In genomic region chr17:32801193-32801592, GRCh38 we compare ENCODE assay signal across 15 cellular contexts.
DNase-seq lines count a peak whose midpoint lies in the region; TF ChIP-seq lines count a peak whose summit lies in the region.
"Had no signal": no experiment of that assay in that cellular context is flagged by ENCODE, and none has a peak within 500 bp of the region (broad histone marks: within the 10 kb centered on the region; RNA-seq: fewer than 3 reads in every experiment).

No MANE protein-coding gene starts in this region.

- no peak overlapping the region for H3K4me2 ChIP-seq in MM.1S (ENCODE audit: low read depth, low read length)
- H3K4me2 ChIP-seq: A549, GM23338 had no signal

- H2AFZ ChIP-seq in MM.1S (ENCODE audit: low read length): no peak overlapping the region
- H2AFZ ChIP-seq: GM23338 had no signal

- no peak for TF ChIP-seq CTCF in ascending aorta (IDR thresholded peaks at IDR 0.05)
- no peak for TF ChIP-seq CTCF in ovary (IDR thresholded peaks at IDR 0.05)
- TF ChIP-seq CTCF in tibial artery (IDR thresholded peaks at IDR 0.05): no peak
- no peak for TF ChIP-seq CTCF in MM.1S (IDR thresholded peaks at IDR 0.05; ENCODE audit: low read length)

- H3K4me3 ChIP-seq in adipocyte (ENCODE audit: low read length) (peak overlapping the region; percentile 55), ascending aorta (peak overlapping the region in 1 of 2 donors; percentile 29), ovary (no peak overlapping the region), tibial artery (no peak overlapping the region), MM.1S (ENCODE audit: low read length) (no peak overlapping the region)
- H3K4me3 ChIP-seq: A549, GM23338 had no signal

- H3K4me1 ChIP-seq in adipocyte (ENCODE audit: control insufficient read depth, insufficient read depth, low read length): peaks cover 62% of the 10 kb centered on the region
- peaks cover 5 to 62% of the 10 kb centered on the region in 2 donors for H3K4me1 ChIP-seq in ascending aorta
- peaks cover 4% of the 10 kb centered on the region for H3K4me1 ChIP-seq in ovary (ENCODE audit: insufficient read depth)
- H3K4me1 ChIP-seq in tibial artery: peaks cover 0 to 91% (median 40%) of the 10 kb centered on the region in 4 donors
- H3K4me1 ChIP-seq in MM.1S (ENCODE audit: low read length): no peaks in the 10 kb centered on the region
- H3K4me1 ChIP-seq: BE2C had no signal

- peaks cover 57% of the 10 kb centered on the region for H3K79me2 ChIP-seq in MM.1S (ENCODE audit: low read length)

- no peak for TF ChIP-seq POLR2A in ovary (IDR thresholded peaks at IDR 0.05)

- 8 to 12% (median 12%) methylated on average over 4 of the region's 4 CpGs for WGBS in ovary, 3 donors

- TF ChIP-seq EP300 in ovary (IDR thresholded peaks at IDR 0.05): no peak

- H3F3A ChIP-seq in MM.1S (ENCODE audit: insufficient read depth, low read length): no peaks in the 10 kb centered on the region

- no peaks in the 10 kb centered on the region for H3K36me3 ChIP-seq in adipocyte (ENCODE audit: control insufficient read depth, insufficient read depth, low read length, severe bottlenecking)
- H3K36me3 ChIP-seq in ascending aorta: no peaks in the 10 kb centered on the region
- no peaks in the 10 kb centered on the region for H3K36me3 ChIP-seq in ovary
- H3K36me3 ChIP-seq in tibial artery: no peaks in the 10 kb centered on the region
- no peaks in the 10 kb centered on the region for H3K36me3 ChIP-seq in MM.1S (replicated peaks; ENCODE audit: insufficient read depth, low read length)
- H3K36me3 ChIP-seq: BE2C had no signal

- no peaks in the 10 kb centered on the region for H3K27me3 ChIP-seq in adipocyte (replicated peaks; ENCODE audit: control insufficient read depth, insufficient read depth, low read length)
- H3K27me3 ChIP-seq in ascending aorta: no peaks in the 10 kb centered on the region
- H3K27me3 ChIP-seq in ovary: no peaks in the 10 kb centered on the region
- H3K27me3 ChIP-seq in tibial artery: no peaks in the 10 kb centered on the region
- H3K27me3 ChIP-seq in MM.1S (replicated peaks; ENCODE audit: insufficient read depth, low read length): no peaks in the 10 kb centered on the region
- H3K27me3 ChIP-seq: BE2C had no signal

- no peaks in the 10 kb centered on the region for H4K20me1 ChIP-seq in MM.1S (ENCODE audit: insufficient read depth, low read length)

- intact Hi-C loops in ascending aorta (cut with DNase I): no loop called here
- intact Hi-C loops in ovary (cut with DNase I): no loop called here
- intact Hi-C loops in tibial artery (cut with DNase I; ENCODE audit: low total_unique reads): no loop called here

- H3K27ac ChIP-seq in ascending aorta (peak overlapping the region; percentile 72 to 77), ovary (no peak overlapping the region), tibial artery (peak overlapping the region; percentile 48), MM.1S (ENCODE audit: low read length) (no peak overlapping the region)
- H3K27ac ChIP-seq: A549, C4-2B had no signal

- H3K9me3 ChIP-seq in adipocyte (ENCODE audit: control insufficient read depth, low read length): no peaks in the 10 kb centered on the region
- no peaks in the 10 kb centered on the region for H3K9me3 ChIP-seq in ascending aorta
- no peaks in the 10 kb centered on the region for H3K9me3 ChIP-seq in ovary
- no peaks in the 10 kb centered on the region for H3K9me3 ChIP-seq in tibial artery
- H3K9me3 ChIP-seq in MM.1S (replicated peaks; ENCODE audit: insufficient read depth, low read length): no peaks in the 10 kb centered on the region
- H3K9me3 ChIP-seq: A549, BE2C had no signal

- H3K9ac ChIP-seq in adipocyte (ENCODE audit: low read length) (peak overlapping the region; percentile 49), MM.1S (ENCODE audit: low read length) (no peak overlapping the region)

- DNase-seq in adipocyte (ENCODE audit: low read depth) (no peak), ascending aorta (ENCODE audit: low spot score in 2 of 2) (no peak), ovary (peak; percentile 23 to 55 (median 41)), tibial artery (peak in 1 of 2 donors; percentile 36), MM.1S (no peak)
- no peak for DNase-seq in activated naive CD4-positive, alpha-beta T cell treated with anti-CD3 and anti-CD28 coated beads, Interleukin-2, amount 50 U/mL, for 16 hours
- DNase-seq: BE2C; CD4-positive, alpha-beta memory T cell; DMS153; DMS79 treated with DMSO at 0.1 percent for 48 hours; EL; H7 had no signal

- H3K9me2 ChIP-seq in MM.1S (replicated peaks; ENCODE audit: insufficient read depth, low read length): no peaks in the 10 kb centered on the region

Comparison
In these comparisons a context has a peak if more than half of its experiments do, and no peak if none do; other contexts are left out.
1. DNase-seq: peak in ovary (5 of 5); none in adipocyte (single experiment), ascending aorta (0 of 2), activated naive CD4-positive, alpha-beta T cell treated with anti-CD3 and anti-CD28 coated beads, Interleukin-2, amount 50 U/mL, for 16 hours (single experiment) and MM.1S (single experiment).
2. H3K27ac ChIP-seq: peak in ascending aorta (2 of 2) and tibial artery (2 of 2); none in ovary (0 of 2) and MM.1S (single experiment).